ENCODE assay signal across 36 cellular contexts in genomic region chr13:31191748-31192147, GRCh38.
"Had no signal": no experiment of that assay in that cellular context is flagged by ENCODE, and none has a peak within 500 bp of the region (broad histone marks: within the 10 kb centered on the region; RNA-seq: fewer than 3 reads in every experiment).

No MANE protein-coding gene starts in this region.

- H3K36me3 Mint-ChIP-seq: activated naive CD8-positive, alpha-beta T cell treated with anti-CD3 and anti-CD28 coated beads, Interleukin-2, amount 10 ng/mL, durations not matched to agents 7 days and 5 days had no signal

- H3K4me1 ChIP-seq: body of pancreas, breast epithelium, Peyer's patch had no signal

- ATAC-seq: activated CD8-positive, alpha-beta T cell treated with anti-CD3 and anti-CD28 coated beads, Interleukin-2, amount 10 ng/mL, durations not matched to agents 7 days and 5 days; body of pancreas; PC-3 had no signal

- H3K4me1 Mint-ChIP-seq: activated naive CD4-positive, alpha-beta T cell treated with anti-CD3 and anti-CD28 coated beads, Interleukin-2, amount 50 U/mL, for 24 hours had no signal

- H3K4me3 Mint-ChIP-seq: activated CD4-positive, alpha-beta T cell treated with anti-CD3 and anti-CD28 coated beads, Interleukin-2, amount 10 ng/mL, durations not matched to agents 24 days and 14 days; activated CD8-positive, alpha-beta T cell treated with anti-CD3 and anti-CD28 coated beads, Interleukin-2, amount 10 ng/mL, durations not matched to agents 7 days and 5 days; activated naive CD4-positive, alpha-beta T cell treated with anti-CD3 and anti-CD28 coated beads, Interleukin-2, amount 50 U/mL, for 24 hours; activated naive CD8-positive, alpha-beta T cell treated with anti-CD3 and anti-CD28 coated beads, Interleukin-2, amount 10 ng/mL, durations not matched to agents 7 days and 5 days; activated T-cell treated with anti-CD3 and anti-CD28 coated beads, Interleukin-2, amount 50 U/mL, for 24 hours; activated T-helper 1 cell treated with anti-CD3 and anti-CD28 coated beads, Interleukin-12 subunit alpha, Interleukin-12 subunit beta, Interleukin-2, Interleukin-4 antibody, amounts not matched to agents 30 ng/mL and 10 ng/mL and 1 ng/mL, durations not matched to agents 14 hours and 24 hours and 36 hours had no signal

- DNase-seq: activated CD4-positive, alpha-beta T cell treated with anti-CD3 and anti-CD28 coated beads for 1 hour; activated CD4-positive, alpha-beta T cell treated with anti-CD3 and anti-CD28 coated beads, Interleukin-2, amount 10 ng/mL, durations not matched to agents 24 days and 14 days; activated CD4-positive, alpha-beta T cell treated with anti-CD3 and anti-CD28 coated beads, Interleukin-2, amount 50 U/mL, for 4 hours; activated CD4-positive, CD25-positive, alpha-beta regulatory T cell; activated CD8-positive, alpha-beta T cell treated with anti-CD3 and anti-CD28 coated beads, Interleukin-2, amount 10 ng/mL, durations not matched to agents 7 days and 5 days; activated effector memory CD4-positive, alpha-beta T cell treated with Interleukin-2 at 50 U/mL for 16 hours; activated naive CD4-positive, alpha-beta T cell; activated naive CD8-positive, alpha-beta T cell treated with anti-CD3 and anti-CD28 coated beads, Interleukin-2, amount 10 ng/mL, durations not matched to agents 7 days and 5 days; activated T-cell treated with anti-CD3 and anti-CD28 coated beads, Interleukin-2, amount 50 U/mL, for 24 hours; body of pancreas; cerebellar nuclear complex; KG1; MM.1S; MV-4-11; NCI-H1092; NCI-H1436 treated with DMSO at 0.1 percent for 48 hours; NCI-H1694 treated with DMSO at 0.1 percent for 48 hours; NCI-H2029 treated with DMSO at 0.1 percent for 48 hours; NCI-H2107; NCI-H2171; NCI-H510A; NCI-H526; NCI-H748 treated with DMSO at 0.1 percent for 48 hours; NK-92 treated with Interleukin-12 subunit alpha and Interleukin-12 subunit beta, amount 100 ng/mL, for 24 hours; PC-3; Peyer's patch; Right ventricle myocardium superior; SW 1271; T-helper 1 cell; T-helper 2 cell; T1000; WERI-Rb-1 had no signal

- H3K27ac ChIP-seq: body of pancreas, breast epithelium, Peyer's patch, RWPE1, WERI-Rb-1 had no signal

- H3K4me3 ChIP-seq: body of pancreas, breast epithelium, Peyer's patch had no signal

- H3K27ac Mint-ChIP-seq: activated CD4-positive, alpha-beta T cell treated with anti-CD3 and anti-CD28 coated beads, Interleukin-2, amount 10 ng/mL, durations not matched to agents 24 days and 14 days; activated CD8-positive, alpha-beta T cell treated with anti-CD3 and anti-CD28 coated beads, Interleukin-2, amount 10 ng/mL, durations not matched to agents 7 days and 5 days; activated naive CD4-positive, alpha-beta T cell treated with anti-CD3 and anti-CD28 coated beads, Interleukin-2, amount 50 U/mL, for 24 hours; activated naive CD8-positive, alpha-beta T cell treated with anti-CD3 and anti-CD28 coated beads, Interleukin-2, amount 10 ng/mL, durations not matched to agents 7 days and 5 days; activated T-cell treated with anti-CD3 and anti-CD28 coated beads, Interleukin-2, amount 50 U/mL, for 24 hours; activated T-helper 1 cell treated with anti-CD3 and anti-CD28 coated beads, Interleukin-12 subunit alpha, Interleukin-12 subunit beta, Interleukin-2, Interleukin-4 antibody, amounts not matched to agents 30 ng/mL and 10 ng/mL and 1 ng/mL, durations not matched to agents 14 hours and 24 hours and 36 hours had no signal

- H3K9me3 Mint-ChIP-seq: activated naive CD4-positive, alpha-beta T cell treated with anti-CD3 and anti-CD28 coated beads, Interleukin-2, amount 50 U/mL, for 24 hours; activated naive CD8-positive, alpha-beta T cell treated with anti-CD3 and anti-CD28 coated beads, Interleukin-2, amount 10 ng/mL, durations not matched to agents 7 days and 5 days; activated T-cell treated with anti-CD3 and anti-CD28 coated beads, Interleukin-2, amount 50 U/mL, for 24 hours; activated T-helper 1 cell treated with anti-CD3 and anti-CD28 coated beads, Interleukin-12 subunit alpha, Interleukin-12 subunit beta, Interleukin-2, Interleukin-4 antibody, amounts not matched to agents 30 ng/mL and 10 ng/mL and 1 ng/mL, durations not matched to agents 14 hours and 24 hours and 36 hours had no signal

- H3K36me3 ChIP-seq: breast epithelium, Peyer's patch, WERI-Rb-1 had no signal

- H3K27me3 ChIP-seq: body of pancreas, breast epithelium, Peyer's patch had no signal

- H3K9me3 ChIP-seq: body of pancreas, breast epithelium, Peyer's patch had no signal
